Comparison of ENCODE assay signal across 18 cellular contexts in genomic region chr3:189167027-189167766, GRCh38. TPM values are rescaled to one million over a fixed set of nuclear protein-coding genes. Genes with fewer than 3 reads are reported as not detected.
DNase-seq lines count a peak whose midpoint lies in the region; ATAC-seq and TF ChIP-seq lines count a peak whose summit lies in the region.
"Had no signal": no experiment of that assay in that cellular context is flagged by ENCODE, and none has a peak within 500 bp of the region (broad histone marks: within the 10 kb centered on the region; RNA-seq: fewer than 3 reads in every experiment).

No MANE protein-coding gene starts in this region.

- no peak overlapping the region for H3K4me3 Mint-ChIP-seq in HFFc6
- H3K4me3 Mint-ChIP-seq: CD8-positive, alpha-beta T cell; naive thymus-derived CD8-positive, alpha-beta T cell; stimulated activated effector memory CD8-positive, alpha-beta T cell treated with anti-CD3 and anti-CD28 coated beads, Interleukin-12 subunit alpha, Interleukin-12 subunit beta, amount 100 ng/mL, for 72 hours had no signal

- DNase-seq in DMS53 (lab: John Stamatoyannopoulos, UW): peak; percentile 41
- DNase-seq in DMS53 treated with DMSO at 0.1 percent for 48 hours (lab: John Stamatoyannopoulos, UW; ENCODE audit: unreplicated experiment): no peak
- DNase-seq in HPDE6-E6E7 (ENCODE audit: extremely low spot score): peak; percentile 96
- peak; percentile 97 for DNase-seq in epithelial cell of esophagus (ENCODE audit: low read depth)
- peak; percentile 52 for DNase-seq in renal cortical epithelial cell (ENCODE audit: low read depth)
- no peak for DNase-seq in HFFc6
- DNase-seq: 8988T; caudate nucleus; CD8-positive, alpha-beta T cell; left cardiac atrium; naive thymus-derived CD8-positive, alpha-beta T cell; NCI-H2081 treated with DMSO at 0.1 percent for 48 hours; stimulated activated CD4-positive, alpha-beta T cell treated with anti-CD3 and anti-CD28 coated beads, Interleukin-4, amount 100 ng/mL, for 1 hour had no signal

- no peaks in the 10 kb centered on the region for H3K4me1 Mint-ChIP-seq in HFFc6 (ENCODE audit: low read depth)

- H3K27me3 Mint-ChIP-seq in HFFc6 (ENCODE audit: insufficient read depth): peaks cover 10% of the 10 kb centered on the region
- H3K27me3 Mint-ChIP-seq: naive thymus-derived CD8-positive, alpha-beta T cell had no signal

- H3K9me3 Mint-ChIP-seq in HFFc6: no peaks in the 10 kb centered on the region
- H3K9me3 Mint-ChIP-seq: CD8-positive, alpha-beta T cell; naive thymus-derived CD8-positive, alpha-beta T cell; stimulated activated effector memory CD8-positive, alpha-beta T cell treated with anti-CD3 and anti-CD28 coated beads, Interleukin-12 subunit alpha, Interleukin-12 subunit beta, amount 100 ng/mL, for 72 hours had no signal

- H3K27ac Mint-ChIP-seq in HFFc6: no peak overlapping the region
- H3K27ac Mint-ChIP-seq: activated naive CD4-positive, alpha-beta T cell treated with anti-CD3 and anti-CD28 coated beads, Interleukin-2, amount 50 U/mL, for 72 hours; CD8-positive, alpha-beta T cell; naive thymus-derived CD8-positive, alpha-beta T cell; stimulated activated effector memory CD8-positive, alpha-beta T cell treated with anti-CD3 and anti-CD28 coated beads, Interleukin-12 subunit alpha, Interleukin-12 subunit beta, amount 100 ng/mL, for 72 hours had no signal

- TF ChIP-seq CTCF in epithelial cell of esophagus (IDR thresholded peaks at IDR 0.05; ENCODE audit: insufficient read depth, low read depth, low read length, missing control alignments): no peak
- no peak for TF ChIP-seq CTCF in HFFc6 (IDR thresholded peaks at IDR 0.05)

- ATAC-seq in GM21390 (IDR thresholded peaks at IDR 0.05; ENCODE audit: unreplicated experiment): no peak
- no peak for ATAC-seq in HG03108 (IDR thresholded peaks at IDR 0.05; ENCODE audit: unreplicated experiment)
- ATAC-seq: CD8-positive, alpha-beta T cell; naive thymus-derived CD8-positive, alpha-beta T cell; stimulated activated effector memory CD8-positive, alpha-beta T cell treated with anti-CD3 and anti-CD28 coated beads, Interleukin-12 subunit alpha, Interleukin-12 subunit beta, amount 100 ng/mL, for 72 hours had no signal

- no peak overlapping the region for H3K4me3 ChIP-seq in epithelial cell of esophagus (ENCODE audit: low read length)
- H3K4me3 ChIP-seq: HAP-1 had no signal

- no peaks in the 10 kb centered on the region for H3K36me3 Mint-ChIP-seq in HFFc6 (ENCODE audit: low read depth)
- H3K36me3 Mint-ChIP-seq: activated naive CD4-positive, alpha-beta T cell treated with anti-CD3 and anti-CD28 coated beads, Interleukin-2, amount 50 U/mL, for 72 hours; CD8-positive, alpha-beta T cell; naive thymus-derived CD8-positive, alpha-beta T cell; stimulated activated effector memory CD8-positive, alpha-beta T cell treated with anti-CD3 and anti-CD28 coated beads, Interleukin-12 subunit alpha, Interleukin-12 subunit beta, amount 100 ng/mL, for 72 hours had no signal

RNA-seq across cellular contexts. Expression of gene TPRG1, which starts 4.6 kb away (rescaled TPM):
- total RNA-seq in renal cortical epithelial cell: 0.35 and 0.94 TPM in 2 replicates
- total RNA-seq in HFFc6 (2021; fragmentation: NEBNext Ultra II Directional; extraction: Animal tissue kit (Norgen Biotek cat#: 25700)): not detected

Comparison
In these comparisons a context has a peak if more than half of its experiments do, and no peak if none do; other contexts are left out.
1. DNase-seq: peak in DMS53 (single experiment), HPDE6-E6E7 (single experiment), epithelial cell of esophagus (single experiment) and renal cortical epithelial cell (single experiment); none in DMS53 treated with DMSO at 0.1 percent for 48 hours (single experiment) and HFFc6 (single experiment).